Comparison of ENCODE assay signal across 1 cellular context in the genomic region with DNA sequence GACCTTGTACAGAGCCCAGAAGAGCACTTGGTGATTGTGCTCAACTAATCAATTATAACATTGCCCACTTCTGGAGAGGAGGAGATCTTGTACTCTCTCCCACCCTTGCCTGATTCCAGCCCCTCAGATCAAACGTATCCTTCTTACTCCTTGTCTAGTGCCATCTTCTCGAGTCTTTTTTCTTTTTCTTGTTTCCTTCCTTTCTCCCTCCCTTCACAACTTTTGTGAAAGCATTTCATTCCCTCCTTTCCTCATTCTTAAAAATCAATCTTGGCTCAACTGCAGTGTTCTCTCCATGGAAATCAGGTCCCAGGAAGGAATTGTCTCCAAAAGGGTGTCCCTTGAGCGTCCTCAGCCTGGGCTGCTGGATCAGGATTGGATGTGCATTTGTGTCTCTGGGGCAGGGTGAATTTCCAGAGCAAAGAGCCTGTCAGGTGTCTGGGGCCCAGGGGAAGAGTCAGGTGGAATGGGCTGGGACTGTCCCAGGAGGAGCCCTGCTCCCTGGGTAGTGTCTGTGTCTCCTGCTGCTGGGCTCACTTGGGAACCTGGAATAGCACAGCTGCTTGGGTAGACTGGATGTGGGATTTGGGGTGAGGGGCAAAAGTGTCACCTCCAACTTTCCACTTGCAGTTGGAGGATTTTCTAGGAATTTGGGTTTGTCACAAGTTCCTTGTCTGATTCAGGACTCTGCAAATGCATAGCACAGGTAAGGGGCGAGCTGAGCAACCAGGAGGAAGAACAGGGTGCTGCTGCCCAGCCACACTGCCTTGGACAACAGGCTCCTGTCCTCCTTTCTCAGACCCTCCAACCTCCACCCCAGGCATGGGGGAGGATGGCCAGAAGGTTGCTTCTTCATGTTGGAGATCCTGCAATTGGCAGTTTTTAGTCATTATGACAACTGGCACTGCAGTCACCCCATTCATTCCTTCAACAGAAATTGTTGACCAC.
TF ChIP-seq lines count a peak whose summit lies in the region.

No MANE protein-coding gene starts in this region.

TF ChIP-seq in HepG2, 621 proteins besides CTCF, POLR2A, EP300 and RAD21:
- TF ChIP-seq, protein P1, sequence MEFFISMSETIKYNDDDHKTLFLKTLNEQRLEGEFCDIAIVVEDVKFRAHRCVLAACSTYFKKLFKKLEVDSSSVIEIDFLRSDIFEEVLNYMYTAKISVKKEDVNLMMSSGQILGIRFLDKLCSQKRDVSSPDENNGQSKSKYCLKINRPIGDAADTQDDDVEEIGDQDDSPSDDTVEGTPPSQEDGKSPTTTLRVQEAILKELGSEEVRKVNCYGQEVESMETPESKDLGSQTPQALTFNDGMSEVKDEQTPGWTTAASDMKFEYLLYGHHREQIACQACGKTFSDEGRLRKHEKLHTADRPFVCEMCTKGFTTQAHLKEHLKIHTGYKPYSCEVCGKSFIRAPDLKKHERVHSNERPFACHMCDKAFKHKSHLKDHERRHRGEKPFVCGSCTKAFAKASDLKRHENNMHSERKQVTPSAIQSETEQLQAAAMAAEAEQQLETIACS (CRISPR knock-in tag; IDR thresholded peaks at IDR 0.05), result no peak
- TF ChIP-seq, protein P2, sequence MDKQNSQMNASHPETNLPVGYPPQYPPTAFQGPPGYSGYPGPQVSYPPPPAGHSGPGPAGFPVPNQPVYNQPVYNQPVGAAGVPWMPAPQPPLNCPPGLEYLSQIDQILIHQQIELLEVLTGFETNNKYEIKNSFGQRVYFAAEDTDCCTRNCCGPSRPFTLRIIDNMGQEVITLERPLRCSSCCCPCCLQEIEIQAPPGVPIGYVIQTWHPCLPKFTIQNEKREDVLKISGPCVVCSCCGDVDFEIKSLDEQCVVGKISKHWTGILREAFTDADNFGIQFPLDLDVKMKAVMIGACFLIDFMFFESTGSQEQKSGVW (CRISPR knock-in tag; IDR thresholded peaks at IDR 0.05; ENCODE audit: borderline replicate concordance), result no peak
- TF ChIP-seq, protein P3, sequence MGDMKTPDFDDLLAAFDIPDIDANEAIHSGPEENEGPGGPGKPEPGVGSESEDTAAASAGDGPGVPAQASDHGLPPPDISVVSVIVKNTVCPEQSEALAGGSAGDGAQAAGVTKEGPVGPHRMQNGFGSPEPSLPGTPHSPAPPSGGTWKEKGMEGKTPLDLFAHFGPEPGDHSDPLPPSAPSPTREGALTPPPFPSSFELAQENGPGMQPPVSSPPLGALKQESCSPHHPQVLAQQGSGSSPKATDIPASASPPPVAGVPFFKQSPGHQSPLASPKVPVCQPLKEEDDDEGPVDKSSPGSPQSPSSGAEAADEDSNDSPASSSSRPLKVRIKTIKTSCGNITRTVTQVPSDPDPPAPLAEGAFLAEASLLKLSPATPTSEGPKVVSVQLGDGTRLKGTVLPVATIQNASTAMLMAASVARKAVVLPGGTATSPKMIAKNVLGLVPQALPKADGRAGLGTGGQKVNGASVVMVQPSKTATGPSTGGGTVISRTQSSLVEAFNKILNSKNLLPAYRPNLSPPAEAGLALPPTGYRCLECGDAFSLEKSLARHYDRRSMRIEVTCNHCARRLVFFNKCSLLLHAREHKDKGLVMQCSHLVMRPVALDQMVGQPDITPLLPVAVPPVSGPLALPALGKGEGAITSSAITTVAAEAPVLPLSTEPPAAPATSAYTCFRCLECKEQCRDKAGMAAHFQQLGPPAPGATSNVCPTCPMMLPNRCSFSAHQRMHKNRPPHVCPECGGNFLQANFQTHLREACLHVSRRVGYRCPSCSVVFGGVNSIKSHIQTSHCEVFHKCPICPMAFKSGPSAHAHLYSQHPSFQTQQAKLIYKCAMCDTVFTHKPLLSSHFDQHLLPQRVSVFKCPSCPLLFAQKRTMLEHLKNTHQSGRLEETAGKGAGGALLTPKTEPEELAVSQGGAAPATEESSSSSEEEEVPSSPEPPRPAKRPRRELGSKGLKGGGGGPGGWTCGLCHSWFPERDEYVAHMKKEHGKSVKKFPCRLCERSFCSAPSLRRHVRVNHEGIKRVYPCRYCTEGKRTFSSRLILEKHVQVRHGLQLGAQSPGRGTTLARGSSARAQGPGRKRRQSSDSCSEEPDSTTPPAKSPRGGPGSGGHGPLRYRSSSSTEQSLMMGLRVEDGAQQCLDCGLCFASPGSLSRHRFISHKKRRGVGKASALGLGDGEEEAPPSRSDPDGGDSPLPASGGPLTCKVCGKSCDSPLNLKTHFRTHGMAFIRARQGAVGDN (CRISPR knock-in tag; IDR thresholded peaks at IDR 0.05), result no peak
- TF ChIP-seq ZNF761 (CRISPR knock-in tag; conservative IDR thresholded peaks at IDR 0.05) (no peak), IRX3 (CRISPR knock-in tag; IDR thresholded peaks at IDR 0.05; ENCODE audit: borderline replicate concordance, low read depth) (no peak), WIZ (CRISPR knock-in tag; IDR thresholded peaks at IDR 0.05) (no peak), ZNF570 (CRISPR knock-in tag; IDR thresholded peaks at IDR 0.05; ENCODE audit: borderline replicate concordance) (no peak), NRL (CRISPR knock-in tag; IDR thresholded peaks at IDR 0.05; ENCODE audit: borderline replicate concordance) (no peak), NR2F2 (IDR thresholded peaks at IDR 0.05; ENCODE audit: borderline replicate concordance, low read depth) (no peak), KDM5A (IDR thresholded peaks at IDR 0.05; ENCODE audit: borderline replicate concordance, low read length) (no peak), ZNF546 (CRISPR knock-in tag; conservative IDR thresholded peaks at IDR 0.05) (no peak)
- TF ChIP-seq, protein P4, sequence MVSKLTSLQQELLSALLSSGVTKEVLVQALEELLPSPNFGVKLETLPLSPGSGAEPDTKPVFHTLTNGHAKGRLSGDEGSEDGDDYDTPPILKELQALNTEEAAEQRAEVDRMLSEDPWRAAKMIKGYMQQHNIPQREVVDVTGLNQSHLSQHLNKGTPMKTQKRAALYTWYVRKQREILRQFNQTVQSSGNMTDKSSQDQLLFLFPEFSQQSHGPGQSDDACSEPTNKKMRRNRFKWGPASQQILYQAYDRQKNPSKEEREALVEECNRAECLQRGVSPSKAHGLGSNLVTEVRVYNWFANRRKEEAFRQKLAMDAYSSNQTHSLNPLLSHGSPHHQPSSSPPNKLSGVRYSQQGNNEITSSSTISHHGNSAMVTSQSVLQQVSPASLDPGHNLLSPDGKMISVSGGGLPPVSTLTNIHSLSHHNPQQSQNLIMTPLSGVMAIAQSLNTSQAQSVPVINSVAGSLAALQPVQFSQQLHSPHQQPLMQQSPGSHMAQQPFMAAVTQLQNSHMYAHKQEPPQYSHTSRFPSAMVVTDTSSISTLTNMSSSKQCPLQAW (CRISPR knock-in tag; IDR thresholded peaks at IDR 0.05), result no peak
- TF ChIP-seq, protein P5, sequence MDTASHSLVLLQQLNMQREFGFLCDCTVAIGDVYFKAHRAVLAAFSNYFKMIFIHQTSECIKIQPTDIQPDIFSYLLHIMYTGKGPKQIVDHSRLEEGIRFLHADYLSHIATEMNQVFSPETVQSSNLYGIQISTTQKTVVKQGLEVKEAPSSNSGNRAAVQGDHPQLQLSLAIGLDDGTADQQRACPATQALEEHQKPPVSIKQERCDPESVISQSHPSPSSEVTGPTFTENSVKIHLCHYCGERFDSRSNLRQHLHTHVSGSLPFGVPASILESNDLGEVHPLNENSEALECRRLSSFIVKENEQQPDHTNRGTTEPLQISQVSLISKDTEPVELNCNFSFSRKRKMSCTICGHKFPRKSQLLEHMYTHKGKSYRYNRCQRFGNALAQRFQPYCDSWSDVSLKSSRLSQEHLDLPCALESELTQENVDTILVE (CRISPR knock-in tag; IDR thresholded peaks at IDR 0.05), result no peak
